ENCODE assay signal across 8 cellular contexts in the genomic region with DNA sequence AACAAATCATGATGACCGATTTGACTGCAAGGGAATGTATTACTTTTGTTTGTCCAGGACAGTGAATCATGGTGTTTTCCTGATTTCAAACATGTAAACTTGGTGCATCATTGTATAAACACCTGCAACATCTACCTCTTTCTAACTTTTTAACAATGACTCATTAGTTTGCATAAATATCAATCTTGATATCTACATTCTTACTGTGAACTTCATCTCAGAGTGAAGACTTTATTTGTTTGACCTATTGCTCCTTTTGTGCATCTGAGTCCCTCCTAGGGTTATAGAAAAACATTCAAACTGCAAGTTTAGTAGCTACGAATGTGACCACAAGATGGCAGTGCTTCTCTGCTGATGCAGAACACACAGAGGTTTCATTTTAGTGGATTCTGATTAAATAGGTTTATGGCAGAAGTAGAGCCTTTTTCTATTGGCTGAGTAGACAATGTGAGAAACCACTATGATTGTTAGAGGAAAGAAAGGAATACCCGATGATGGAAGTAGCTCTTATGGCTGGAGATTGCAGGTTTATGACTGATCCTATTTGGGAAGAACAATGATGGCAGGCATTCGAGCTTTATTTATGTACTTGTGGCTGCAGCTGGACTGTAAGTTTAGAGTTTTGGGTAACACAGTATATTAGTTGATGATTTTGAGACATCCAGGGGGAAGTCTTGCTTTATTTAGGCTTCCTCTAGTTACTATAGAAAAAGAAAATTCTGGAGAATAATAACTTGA.
A peak's percentile ranks its signal among the peaks of the same experiment; 100 is the strongest.
DNase-seq lines count a peak whose midpoint lies in the region; ATAC-seq, FAIRE-seq and TF ChIP-seq lines count a peak whose summit lies in the region.

No MANE protein-coding gene starts in this region.

- no peak for TF ChIP-seq POLR2A in H1 (IDR thresholded peaks at IDR 0.05; ENCODE audit: control extremely low read depth in 1 of 2, low read depth in 2 of 2, low read length in 2 of 2)

- H3K4me2 ChIP-seq in H1 (ENCODE audit: insufficient read depth in 1 of 2, low read depth in 2 of 2, low read length in 2 of 2): no peak overlapping the region

- H3K9me3 ChIP-seq in CD8-positive, alpha-beta memory T cell (ENCODE audit: low read length): no peaks in the 10 kb centered on the region
- H3K9me3 ChIP-seq in H1 (ENCODE audit: insufficient read depth in 2 of 2, low read depth in 1 of 2, low read length in 1 of 2): no peaks in the 10 kb centered on the region

- DNase-seq in CD8-positive, alpha-beta memory T cell: peak in 4 of 5 donors; percentile 15 to 64 (median 52)
- DNase-seq in NCI-H1105 treated with DMSO at 0.1 percent for 48 hours (lab: John Stamatoyannopoulos, UW): peak; percentile 49
- DNase-seq in activated CD4-positive, alpha-beta T cell treated with anti-CD3 and anti-CD28 coated beads, Interleukin-2, amount 10 ng/mL, durations not matched to agents 24 days and 14 days: peak; percentile 90
- no peak for DNase-seq in H1 (ENCODE audit: low read depth in 1 of 2, low spot score in 2 of 2)
- DNase-seq in mucosa of gallbladder (ENCODE audit: low spot score): peak; percentile 56
- peak; percentile 92 for DNase-seq in superior temporal gyrus (ENCODE audit: extremely low spot score)

- H4K20me1 ChIP-seq in H1 (replicated peaks in 1 of 2; ENCODE audit: control insufficient read depth in 1 of 2, insufficient read depth in 2 of 2, low read length in 2 of 2): no peaks in the 10 kb centered on the region

- H2BK12ac ChIP-seq in H1 (ENCODE audit: low read depth, low read length): no peak overlapping the region

- ATAC-seq in GM19467 (IDR thresholded peaks at IDR 0.05; ENCODE audit: unreplicated experiment) (peak; percentile 65), HG03520 (IDR thresholded peaks at IDR 0.05; ENCODE audit: unreplicated experiment) (no peak)

- no peak overlapping the region for H4K91ac ChIP-seq in H1 (replicated peaks; ENCODE audit: insufficient read length, low read length)

- no peak overlapping the region for H3K9ac ChIP-seq in H1 (replicated peaks in 1 of 4; ENCODE audit: extremely low read depth in 1 of 4, low read depth in 3 of 4, low read length in 3 of 4)

- no peak overlapping the region for H3K14ac ChIP-seq in H1 (ENCODE audit: insufficient read length)

- no peak for TF ChIP-seq EP300 in H1 (IDR thresholded peaks at IDR 0.05; ENCODE audit: borderline replicate concordance in 1 of 2, low read depth in 2 of 2, low read length in 2 of 2)

- H3K4me1 Mint-ChIP-seq in CD8-positive, alpha-beta memory T cell: peaks cover 35 to 59% (median 48%) of the 10 kb centered on the region in 3 donors
- H3K4me1 Mint-ChIP-seq in activated CD4-positive, alpha-beta T cell treated with anti-CD3 and anti-CD28 coated beads, Interleukin-2, amount 10 ng/mL, durations not matched to agents 24 days and 14 days: peaks cover 47% of the 10 kb centered on the region

- POLR2A ChIA-PET in CD8-positive, alpha-beta memory T cell (lab: Charles Lee): interaction anchor here (1.0 kb wide), 1 partner anchor 16 kb away, joined by 4 read pairs; no protein-coding TSS in a partner anchor
- POLR2A ChIA-PET in H1 (lab: Charles Lee; ENCODE audit: partially characterized antibody): no interaction called here

- intact Hi-C loops in activated CD4-positive, alpha-beta T cell treated with anti-CD3 and anti-CD28 coated beads, Interleukin-2, amount 10 ng/mL, durations not matched to agents 24 days and 14 days (cut with micrococcal nuclease): loop anchor here (1.0 to 10.0 kb wide), 6 partner anchors 59 to 1067 kb away; a partner anchor contains a TSS

- no peaks in the 10 kb centered on the region for H3K79me1 ChIP-seq in H1 (ENCODE audit: low read depth, low read length)

- H3K79me2 ChIP-seq in H1 (ENCODE audit: control insufficient read depth in 1 of 2, insufficient read depth in 2 of 2, low read length in 2 of 2): no peaks in the 10 kb centered on the region

- no peaks in the 10 kb centered on the region for H3K36me3 ChIP-seq in CD8-positive, alpha-beta memory T cell (ENCODE audit: insufficient read depth, low read length)
- no peaks in the 10 kb centered on the region for H3K36me3 ChIP-seq in H1 (ENCODE audit: control insufficient read depth in 2 of 4, insufficient read depth in 4 of 4, low read length in 3 of 4)

- H3K56ac ChIP-seq in H1 (replicated peaks; ENCODE audit: insufficient read length, low read depth, low read length): no peak overlapping the region

- peak; percentile 87 for FAIRE-seq in H1 (lab: Jason Lieb, UNC)

- H2AFZ ChIP-seq in H1 (ENCODE audit: low read length): no peak overlapping the region; the same call in 1 of the 2 replicates

- H3K36me3 Mint-ChIP-seq in CD8-positive, alpha-beta memory T cell: no peaks in the 10 kb centered on the region
- H3K36me3 Mint-ChIP-seq in activated CD4-positive, alpha-beta T cell treated with anti-CD3 and anti-CD28 coated beads, Interleukin-2, amount 10 ng/mL, durations not matched to agents 24 days and 14 days (ENCODE audit: low read depth): peaks cover 3% of the 10 kb centered on the region

- no peaks in the 10 kb centered on the region for H3K9me3 Mint-ChIP-seq in CD8-positive, alpha-beta memory T cell
- no peaks in the 10 kb centered on the region for H3K9me3 Mint-ChIP-seq in activated CD4-positive, alpha-beta T cell treated with anti-CD3 and anti-CD28 coated beads, Interleukin-2, amount 10 ng/mL, durations not matched to agents 24 days and 14 days

- H2BK20ac ChIP-seq in H1 (ENCODE audit: low read length): no peak overlapping the region

- H3K4me3 Mint-ChIP-seq in CD8-positive, alpha-beta memory T cell: peak overlapping the region; percentile 68 to 86 (median 81)
- H3K4me3 Mint-ChIP-seq in activated CD4-positive, alpha-beta T cell treated with anti-CD3 and anti-CD28 coated beads, Interleukin-2, amount 10 ng/mL, durations not matched to agents 24 days and 14 days: peak overlapping the region; percentile 76

- WGBS in H1 (ENCODE audit: extremely low coverage in 1 of 2, insufficient coverage in 1 of 2, insufficient read length in 1 of 2, insufficient replicate concordance in 2 of 2, low coverage in 1 of 2, low lambda C conversion rate in 2 of 2, missing lambda C conversion rate in 1 of 2), 2 experiments: 33% methylated on average over 4 of the region's 4 CpGs; no CpG with 5 or more reads in 1 of the 2 experiments

- no peak overlapping the region for H2AK5ac ChIP-seq in H1 (ENCODE audit: low read depth, low read length)

- H3K27me3 ChIP-seq in CD8-positive, alpha-beta memory T cell (ENCODE audit: insufficient read depth, low read length, poor library complexity, severe bottlenecking): no peaks in the 10 kb centered on the region
- H3K27me3 ChIP-seq in H1 (replicated peaks in 1 of 4; ENCODE audit: control insufficient read depth in 3 of 4, extremely low read depth in 1 of 4, insufficient read depth in 3 of 4, low read length in 3 of 4): no peaks in the 10 kb centered on the region

- peak overlapping the region; percentile 24 for H3K4me3 ChIP-seq in CD8-positive, alpha-beta memory T cell (ENCODE audit: low read length)
- no peak overlapping the region for H3K4me3 ChIP-seq in H1 (ENCODE audit: extremely low read depth in 1 of 4, insufficient read depth in 2 of 4, low read depth in 3 of 4, low read length in 4 of 4)

- no peak overlapping the region for H3K23ac ChIP-seq in H1 (ENCODE audit: insufficient read length)

- H3K23me2 ChIP-seq in H1 (ENCODE audit: low read depth, low read length): no peaks in the 10 kb centered on the region

- H4K8ac ChIP-seq in H1 (ENCODE audit: extremely low read depth, insufficient read depth, low read length): no peak overlapping the region

- H2BK120ac ChIP-seq in H1 (replicated peaks; ENCODE audit: low read depth, low read length): no peak overlapping the region

- H4K5ac ChIP-seq in H1 (ENCODE audit: insufficient read length, low read depth, low read length): no peak overlapping the region

- H2BK15ac ChIP-seq in H1 (ENCODE audit: low read length): no peak overlapping the region

- no peak overlapping the region for H3K4ac ChIP-seq in H1 (replicated peaks; ENCODE audit: insufficient read length, low read depth, low read length)

- peak overlapping the region; percentile 42 to 94 (median 80) for H3K27ac Mint-ChIP-seq in CD8-positive, alpha-beta memory T cell
- peak overlapping the region; percentile 74 for H3K27ac Mint-ChIP-seq in activated CD4-positive, alpha-beta T cell treated with anti-CD3 and anti-CD28 coated beads, Interleukin-2, amount 10 ng/mL, durations not matched to agents 24 days and 14 days

- H3K27me3 Mint-ChIP-seq in CD8-positive, alpha-beta memory T cell: no peaks in the 10 kb centered on the region
- H3K27me3 Mint-ChIP-seq in activated CD4-positive, alpha-beta T cell treated with anti-CD3 and anti-CD28 coated beads, Interleukin-2, amount 10 ng/mL, durations not matched to agents 24 days and 14 days: no peaks in the 10 kb centered on the region

- CTCF ChIA-PET in CD8-positive, alpha-beta memory T cell (lab: Charles Lee): interaction anchor here (0.7 to 2.7 kb wide), 13 partner anchors 8 to 652 kb away, joined by 3 to 12 read pairs (median 4); no protein-coding TSS in a partner anchor
- CTCF ChIA-PET in H1 (lab: Charles Lee; ENCODE audit: partially characterized antibody): interaction anchor here (0.6 to 4.7 kb wide), 33 partner anchors 9 to 271 kb away, joined by 3 to 39 read pairs (median 4); no protein-coding TSS in a partner anchor

- H3K18ac ChIP-seq in H1 (ENCODE audit: extremely low read depth, low read length): no peak overlapping the region

- no peak overlapping the region for H2BK5ac ChIP-seq in H1 (ENCODE audit: low read depth, low read length)

- peaks cover 34% of the 10 kb centered on the region for H3K4me1 ChIP-seq in CD8-positive, alpha-beta memory T cell (ENCODE audit: insufficient read depth, low read length)
- no peaks in the 10 kb centered on the region for H3K4me1 ChIP-seq in H1 (replicated peaks in 1 of 4; ENCODE audit: control insufficient read depth in 3 of 4, insufficient read depth in 4 of 4, low read length in 3 of 4)

- peak in 2 of 3 experiments; percentile 75; a peak in 3 of 4 replicates for TF ChIP-seq CTCF in H1 (IDR thresholded peaks at IDR 0.05; ENCODE audit: control extremely low read depth in 1 of 3, insufficient read depth in 1 of 3, low read depth in 1 of 3, low read length in 3 of 3)

- TF ChIP-seq RAD21 in H1 (IDR thresholded peaks at IDR 0.05 in 1 of 2, conservative IDR thresholded peaks at IDR 0.05 in 1 of 2; ENCODE audit: low read depth in 2 of 2, low read length in 2 of 2): peak; percentile 75

- H3K27ac ChIP-seq in CD8-positive, alpha-beta memory T cell (ENCODE audit: low read depth, low read length): no peak overlapping the region
- H3K27ac ChIP-seq in H1 (ENCODE audit: low read depth, low read length): no peak overlapping the region

TF ChIP-seq in H1, 55 proteins besides CTCF, POLR2A, EP300 and RAD21 (continues in another document):
- TF ChIP-seq MAFK (IDR thresholded peaks at IDR 0.05; ENCODE audit: low read depth, low read length) (no peak), GABPA (IDR thresholded peaks at IDR 0.05; ENCODE audit: borderline replicate concordance, insufficient read depth, low read length) (no peak), SP1 (IDR thresholded peaks at IDR 0.05; ENCODE audit: low read depth, low read length) (no peak), TEAD4 (IDR thresholded peaks at IDR 0.05; ENCODE audit: low read depth, low read length) (no peak), PHF8 (conservative IDR thresholded peaks at IDR 0.05; ENCODE audit: low read depth, low read length) (no peak)

Comparison
In these comparisons a context has a peak if more than half of its experiments do, and no peak if none do; other contexts are left out.
1. DNase-seq: peak in CD8-positive, alpha-beta memory T cell (4 of 5), NCI-H1105 treated with DMSO at 0.1 percent for 48 hours (single experiment), activated CD4-positive, alpha-beta T cell treated with anti-CD3 and anti-CD28 coated beads, Interleukin-2, amount 10 ng/mL, durations not matched to agents 24 days and 14 days (single experiment), mucosa of gallbladder (single experiment) and superior temporal gyrus (single experiment); none in H1 (0 of 2).